Comparison of ENCODE assay signal across 12 cellular contexts in the genomic region with DNA sequence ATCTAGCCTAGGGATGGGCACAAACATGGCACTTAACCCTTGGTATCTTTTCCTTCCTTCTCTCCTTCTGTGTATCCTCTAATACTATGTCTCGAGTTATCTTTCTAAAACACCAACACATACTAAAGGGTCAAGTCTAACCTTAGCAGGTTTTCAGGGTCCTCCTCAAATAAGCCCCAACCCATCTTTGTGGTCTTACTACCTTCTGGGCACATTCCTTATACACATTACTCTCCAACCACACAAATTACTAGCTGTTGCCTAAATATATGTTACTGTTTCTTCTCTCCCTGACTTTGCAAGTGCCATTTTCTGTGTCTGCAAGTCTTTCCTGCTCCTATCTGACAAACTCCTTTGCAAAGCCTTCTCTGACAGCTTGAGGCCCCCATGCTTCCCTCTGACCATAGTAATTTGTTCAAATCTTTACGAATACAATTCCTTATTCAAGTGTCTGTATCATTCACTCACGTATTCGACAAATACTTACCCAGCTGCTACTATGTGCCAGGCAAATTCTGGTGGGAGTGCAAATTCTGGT. TPM values are rescaled to one million over a fixed set of nuclear protein-coding genes. Genes with fewer than 3 reads are reported as not detected.
DNase-seq lines count a peak whose midpoint lies in the region; ATAC-seq, FAIRE-seq and TF ChIP-seq lines count a peak whose summit lies in the region.
"Had no signal": no experiment of that assay in that cellular context is flagged by ENCODE, and none has a peak within 500 bp of the region (broad histone marks: within the 10 kb centered on the region; RNA-seq: fewer than 3 reads in every experiment).

No MANE protein-coding gene starts in this region.

- RAD21 ChIA-PET in HCT116 (lab: Charles Lee; ENCODE audit: low non-redundant PET in 1 of 2, low total read pairs in 2 of 2, uncharacterized antibody in 2 of 2, unreplicated experiment in 2 of 2) (no interaction called here), GM12878 (lab: Charles Lee; ENCODE audit: unreplicated experiment) (no interaction called here)

- in situ Hi-C loops in GM12878 (cut with MboI) = no loop called here

- H3K36me3 ChIP-seq in HCT116 (ENCODE audit: control insufficient read depth in 1 of 2, insufficient read depth in 2 of 2, low read length in 2 of 2) = no peaks in the 10 kb centered on the region
- no peaks in the 10 kb centered on the region for H3K36me3 ChIP-seq in GM12878 (ENCODE audit: control insufficient read depth in 2 of 2, insufficient read depth in 2 of 2, low read length in 1 of 2)
- no peaks in the 10 kb centered on the region for H3K36me3 ChIP-seq in BE2C
- H3K36me3 ChIP-seq: upper lobe of left lung had no signal

- CTCF ChIA-PET in HCT116 (lab: Charles Lee) = no interaction called here
- CTCF ChIA-PET in GM12878 (lab: Yijun Ruan, JAX) = interaction anchor here (1.5 to 2.1 kb wide), 3 partner anchors 8 to 14 kb away, joined by 3 to 10 read pairs (median 4); no protein-coding TSS in a partner anchor

- H3K79me2 ChIP-seq in HCT116 (ENCODE audit: insufficient read depth, low read length) = no peaks in the 10 kb centered on the region
- H3K79me2 ChIP-seq in GM12878 (ENCODE audit: control insufficient read depth, insufficient read depth, low read length) = no peaks in the 10 kb centered on the region

- H3K9me3 Mint-ChIP-seq in T-helper 1 cell treated with Interleukin-12 subunit alpha and Interleukin-12 subunit beta and Interleukin-4 antibody, amounts not matched to agents 30 μg/mL and 1 μg/mL, for 36 hours = no peaks in the 10 kb centered on the region
- H3K9me3 Mint-ChIP-seq in progenitor cell of endocrine pancreas (ENCODE audit: low read depth) = no peaks in the 10 kb centered on the region

- H3K4me3 ChIP-seq in HCT116 (replicated peaks in 1 of 2; ENCODE audit: low read depth in 1 of 2, low read length in 2 of 2) (no peak overlapping the region), GM12878 (no peak overlapping the region), BE2C (ENCODE audit: low read depth, low read length) (no peak overlapping the region)
- H3K4me3 ChIP-seq: upper lobe of left lung had no signal

- H3K27ac Mint-ChIP-seq in T-helper 1 cell treated with Interleukin-12 subunit alpha and Interleukin-12 subunit beta and Interleukin-4 antibody, amounts not matched to agents 30 μg/mL and 1 μg/mL, for 36 hours = no peak overlapping the region
- H3K27ac Mint-ChIP-seq in progenitor cell of endocrine pancreas = peak overlapping the region; percentile 65

- intact Hi-C loops in HCT116 (cut with micrococcal nuclease) = no loop called here
- intact Hi-C loops in GM12878 (cut with micrococcal nuclease; ENCODE audit: unreplicated experiment) = no loop called here

- H3K27me3 ChIP-seq in HCT116 (ENCODE audit: insufficient read depth, low read length) (no peaks in the 10 kb centered on the region), GM12878 (replicated peaks in 1 of 2; ENCODE audit: control insufficient read depth in 2 of 2, insufficient read depth in 2 of 2, low read length in 1 of 2) (no peaks in the 10 kb centered on the region), BE2C (no peaks in the 10 kb centered on the region)
- H3K27me3 ChIP-seq: upper lobe of left lung had no signal

- H3K9me2 ChIP-seq in HCT116 (ENCODE audit: insufficient read depth) = no peaks in the 10 kb centered on the region

- H3K27ac ChIP-seq in HCT116 (ENCODE audit: low read depth, low read length) (no peak overlapping the region), GM12878 (ENCODE audit: control insufficient read depth, insufficient read depth) (peak overlapping the region; percentile 67)
- H3K27ac ChIP-seq: 22Rv1 had no signal

- no peak for TF ChIP-seq EP300 in GM12878 (IDR thresholded peaks at IDR 0.05; ENCODE audit: borderline replicate concordance in 1 of 2, control insufficient read depth in 1 of 2, low read depth in 2 of 2, low read length in 2 of 2)

- WGBS in GM12878 (ENCODE audit: insufficient coverage, insufficient replicate concordance, low lambda C conversion rate, missing lambda C conversion rate) = 23% methylated on average over 4 of the region's 4 CpGs

- TF ChIP-seq POLR2A in HCT116 (IDR thresholded peaks at IDR 0.05; ENCODE audit: borderline replicate concordance, extremely low read depth, insufficient read depth, insufficient read length) = no peak
- TF ChIP-seq POLR2A in GM12878 (IDR thresholded peaks at IDR 0.05; ENCODE audit: low read depth, low read length) = no peak

- FAIRE-seq in GM12878 (lab: Jason Lieb, UNC) = no peak

- peak overlapping the region; percentile 3 for H2AFZ ChIP-seq in HCT116 (ENCODE audit: low read depth, low read length, poor library complexity, severe bottlenecking)
- H2AFZ ChIP-seq in GM12878 (ENCODE audit: control insufficient read depth, low read depth, low read length) = peak overlapping the region; percentile 46; the same call in 1 of the 2 replicates

- no peaks in the 10 kb centered on the region for H3K9me3 ChIP-seq in HCT116 (ENCODE audit: control insufficient read depth in 1 of 2, insufficient read depth in 1 of 2, low read depth in 1 of 2, low read length in 2 of 2)
- H3K9me3 ChIP-seq in GM12878 (replicated peaks; ENCODE audit: control insufficient read depth, insufficient read depth, low read length) = no peaks in the 10 kb centered on the region
- H3K9me3 ChIP-seq in BE2C = no peaks in the 10 kb centered on the region
- H3K9me3 ChIP-seq: upper lobe of left lung had no signal

- BruUV-seq in HCT116 (replicated peaks; lab: Mats Ljungman, UMichigan) (no TSS peak), GM12878 (replicated peaks; lab: Mats Ljungman, UMichigan) (no TSS peak)

- TF ChIP-seq RAD21 in HCT116 (IDR thresholded peaks at IDR 0.05; ENCODE audit: low read depth) = no peak
- TF ChIP-seq RAD21 in GM12878 (IDR thresholded peaks at IDR 0.05; ENCODE audit: insufficient read depth, low read depth, low read length) = no peak

- no peak overlapping the region for H3K4me2 ChIP-seq in HCT116 (ENCODE audit: low read length)
- peak overlapping the region; percentile 86 for H3K4me2 ChIP-seq in GM12878 (ENCODE audit: control insufficient read depth, insufficient read depth)

- TF ChIP-seq CTCF in HCT116 (IDR thresholded peaks at IDR 0.05 in 2 of 3, conservative IDR thresholded peaks at IDR 0.05 in 1 of 3; ENCODE audit: borderline replicate concordance in 1 of 3, insufficient read depth in 1 of 3, low read depth in 2 of 3, low read length in 2 of 3) (no peak), GM12878 (IDR thresholded peaks at IDR 0.05 in 2 of 3, conservative IDR thresholded peaks at IDR 0.05 in 1 of 3; ENCODE audit: control insufficient read depth in 2 of 3, extremely low read depth in 1 of 3, insufficient read depth in 1 of 3, low read depth in 3 of 3, low read length in 3 of 3) (no peak), progenitor cell of endocrine pancreas (IDR thresholded peaks at IDR 0.05; ENCODE audit: unreplicated experiment) (no peak), BE2C (IDR thresholded peaks at IDR 0.05; ENCODE audit: low read depth, low read length) (no peak)

- SMC1A ChIA-PET in GM12878 (lab: Charles Lee; ENCODE audit: uncharacterized antibody, unreplicated experiment) = interaction anchor here (0.9 to 2.2 kb wide), 3 partner anchors 10 to 245 kb away, joined by 3 to 13 read pairs (median 12); no protein-coding TSS in a partner anchor

- H3K4me1 Mint-ChIP-seq in T-helper 1 cell treated with Interleukin-12 subunit alpha and Interleukin-12 subunit beta and Interleukin-4 antibody, amounts not matched to agents 30 μg/mL and 1 μg/mL, for 36 hours (ENCODE audit: low read depth) = peaks cover 26% of the 10 kb centered on the region
- peaks cover 4% of the 10 kb centered on the region for H3K4me1 Mint-ChIP-seq in progenitor cell of endocrine pancreas (ENCODE audit: low read depth)

- peaks cover 0 to 4% of the 10 kb centered on the region in 2 experiments; a peak in 2 of 4 replicates for H3K4me1 ChIP-seq in HCT116 (ENCODE audit: control insufficient read depth in 1 of 2, insufficient read depth in 2 of 2, low read length in 2 of 2)
- peaks cover 42% of the 10 kb centered on the region for H3K4me1 ChIP-seq in GM12878 (ENCODE audit: control insufficient read depth, insufficient read depth, low read length)
- no peaks in the 10 kb centered on the region for H3K4me1 ChIP-seq in BE2C

- no peaks in the 10 kb centered on the region for H3K27me3 Mint-ChIP-seq in T-helper 1 cell treated with Interleukin-12 subunit alpha and Interleukin-12 subunit beta and Interleukin-4 antibody, amounts not matched to agents 30 μg/mL and 1 μg/mL, for 36 hours (ENCODE audit: low read depth)
- H3K27me3 Mint-ChIP-seq in progenitor cell of endocrine pancreas = no peaks in the 10 kb centered on the region

- peak overlapping the region; percentile 47 for H3K4me3 Mint-ChIP-seq in T-helper 1 cell treated with Interleukin-12 subunit alpha and Interleukin-12 subunit beta and Interleukin-4 antibody, amounts not matched to agents 30 μg/mL and 1 μg/mL, for 36 hours
- H3K4me3 Mint-ChIP-seq in progenitor cell of endocrine pancreas (ENCODE audit: low read depth) = no peak overlapping the region

- peaks cover 3% of the 10 kb centered on the region for H3K36me3 Mint-ChIP-seq in T-helper 1 cell treated with Interleukin-12 subunit alpha and Interleukin-12 subunit beta and Interleukin-4 antibody, amounts not matched to agents 30 μg/mL and 1 μg/mL, for 36 hours (ENCODE audit: low read depth)
- H3K36me3 Mint-ChIP-seq in progenitor cell of endocrine pancreas (ENCODE audit: insufficient read depth) = no peaks in the 10 kb centered on the region

- H3K9ac ChIP-seq in HCT116 (ENCODE audit: low read length) = no peak overlapping the region
- H3K9ac ChIP-seq in GM12878 (ENCODE audit: control insufficient read depth, insufficient read depth, low read length) = no peak overlapping the region

- DNase-seq in T-helper 1 cell (no peak), HCT116 (ENCODE audit: low read depth, low spot score) (no peak), GM12878 (ENCODE audit: low read depth, low spot score) (no peak), progenitor cell of endocrine pancreas (ENCODE audit: low spot score, unreplicated experiment) (no peak), NCI-H526 treated with DMSO at 0.1 percent for 48 hours (lab: John Stamatoyannopoulos, UW) (no peak), BE2C (no peak), activated gamma-delta T cell treated with Interleukin-2 at 50 U/mL for 16 hours (no peak)
- DNase-seq: NCI-H2107, T1000, upper lobe of left lung had no signal

- H4K20me1 ChIP-seq in HCT116 (ENCODE audit: insufficient read depth) = no peaks in the 10 kb centered on the region
- H4K20me1 ChIP-seq in GM12878 (ENCODE audit: control insufficient read depth, insufficient read depth) = no peaks in the 10 kb centered on the region

- POLR2A ChIA-PET in HCT116 (lab: Charles Lee) (no interaction called here), GM12878 (lab: Charles Lee) (interaction anchor here (2.2 kb wide), 1 partner anchor 9 kb away, joined by 20 read pairs; no protein-coding TSS in a partner anchor)

- ATAC-seq in HCT116 (no peak), GM12878 (peak; percentile 13; the same call in 2 of the 3 replicates)

RNA-seq across cellular contexts. Expression of gene NUP160, which starts 15.8 kb away (rescaled TPM):
- total RNA-seq in HCT116 (2021; ENCODE audit: unreplicated experiment) = 53.8 TPM
- 22.6 and 27.6 TPM in 2 replicates for polyA plus RNA-seq in HCT116 (2012)
- total RNA-seq in GM12878 (2013; cell fraction: nucleolus; rRNA removed) = 151 and 160 TPM in 2 replicates
- total RNA-seq in GM12878 (2014; rRNA removed) = 49.5 and 49.8 TPM in 2 replicates
- total RNA-seq in GM12878 (2014; rRNA removed; fragmentation: Illumina TruSeq; extraction: Trizol) = 51.2 and 52.2 TPM in 2 replicates
- total RNA-seq in GM12878 (2021) = 53.1 and 60.6 TPM in 2 replicates
- polyA plus RNA-seq in GM12878 (2011; ENCODE audit: low read depth) = 21.4 TPM
- 62.2 and 70.0 TPM in 2 replicates for polyA plus RNA-seq in GM12878 (2011; rRNA removed)
- polyA plus RNA-seq in GM12878 (2011; cell fraction: cytosol; rRNA removed) = 34.6 and 39.6 TPM in 2 replicates
- 39.7 and 53.8 TPM in 2 replicates for polyA plus RNA-seq in GM12878 (2011; cell fraction: nucleus; rRNA removed)
- polyA plus RNA-seq in GM12878 (2012) = 24.8 and 26.2 TPM in 2 replicates
- 57.0 and 66.1 TPM in 2 replicates for polyA plus RNA-seq in GM12878 (2014; fragmentation: Illumina TruSeq; extraction: Trizol)
- polyA plus RNA-seq in GM12878 (2014; fragmentation: Nextera tagmentation; extraction: Ambion mirVana) = 10 to 100 TPM; 24.0 to 32.9 TPM
- polyA plus RNA-seq in GM12878 (2014; rRNA removed) = 39.2 and 41.6 TPM in 2 replicates
- 10 to 100 TPM; 81.2 to 87.6 TPM for polyA plus RNA-seq in GM12878 (2016; fragmentation: Nextera tagmentation; extraction: Ambion mirVana)
- 109 and 141 TPM in 2 replicates for polyA minus RNA-seq in GM12878 (2011; rRNA and poly(A)+ RNA removed)
- 27.8 and 39.2 TPM in 2 replicates for polyA minus RNA-seq in GM12878 (2011; cell fraction: cytosol; rRNA and poly(A)+ RNA removed)
- 40.1 and 61.4 TPM in 2 replicates for polyA minus RNA-seq in GM12878 (2011; cell fraction: nucleus; rRNA and poly(A)+ RNA removed)
- 80.7 and 82.7 TPM in 2 replicates for total RNA-seq in progenitor cell of endocrine pancreas
- polyA plus RNA-seq in BE2C (2012; ENCODE audit: insufficient read depth, insufficient read length, low read depth) = 36.7 TPM
